Comparison of ENCODE assay signal across 14 cellular contexts in genomic region chr19:14437578-14438140, GRCh38. TPM values are rescaled to one million over a fixed set of nuclear protein-coding genes. Genes with fewer than 3 reads are reported as not detected.
A peak's percentile ranks its signal among the peaks of the same experiment; 100 is the strongest.
DNase-seq lines count a peak whose midpoint lies in the region; ATAC-seq and TF ChIP-seq lines count a peak whose summit lies in the region.
"Had no signal": no experiment of that assay in that cellular context is flagged by ENCODE, and none has a peak within 500 bp of the region (broad histone marks: within the 10 kb centered on the region; RNA-seq: fewer than 3 reads in every experiment).

No MANE protein-coding gene starts in this region.

- H3K4me1 ChIP-seq in CD4-positive, alpha-beta memory T cell (ENCODE audit: insufficient read depth, low read length) = peaks cover 58% of the 10 kb centered on the region
- peaks cover 41 to 42% of the 10 kb centered on the region in 2 donors for H3K4me1 ChIP-seq in naive thymus-derived CD4-positive, alpha-beta T cell (ENCODE audit: control insufficient read depth in 2 of 2, insufficient read depth in 2 of 2, low read length in 2 of 2)
- peaks cover 5% of the 10 kb centered on the region for H3K4me1 ChIP-seq in prostate gland (replicated peaks)

- no peak for TF ChIP-seq CTCF in prostate gland (IDR thresholded peaks at IDR 0.05)

- WGBS in prostate gland = 89% methylated on average over 7 of the region's 7 CpGs

- H3K9me3 Mint-ChIP-seq in CD4-positive, alpha-beta memory T cell = no peaks in the 10 kb centered on the region
- no peaks in the 10 kb centered on the region for H3K9me3 Mint-ChIP-seq in activated CD4-positive, alpha-beta memory T cell treated with anti-CD3 and anti-CD28 coated beads, Interleukin-2, amount 10 ng/mL, durations not matched to agents 7 days and 5 days
- no peaks in the 10 kb centered on the region for H3K9me3 Mint-ChIP-seq in naive thymus-derived CD4-positive, alpha-beta T cell

- H3K4me1 Mint-ChIP-seq in CD4-positive, alpha-beta memory T cell = peaks cover 27 to 70% (median 52%) of the 10 kb centered on the region in 4 donors
- peaks cover 55% of the 10 kb centered on the region for H3K4me1 Mint-ChIP-seq in activated CD4-positive, alpha-beta memory T cell treated with anti-CD3 and anti-CD28 coated beads, Interleukin-2, amount 10 ng/mL, durations not matched to agents 7 days and 5 days
- peaks cover 31 to 72% (median 50%) of the 10 kb centered on the region in 7 donors for H3K4me1 Mint-ChIP-seq in naive thymus-derived CD4-positive, alpha-beta T cell

- H3K4me3 Mint-ChIP-seq in CD4-positive, alpha-beta memory T cell = peak overlapping the region in 6 of 8 donors; percentile 8 to 50 (median 28)
- no peak overlapping the region for H3K4me3 Mint-ChIP-seq in activated CD4-positive, alpha-beta memory T cell treated with anti-CD3 and anti-CD28 coated beads, Interleukin-2, amount 10 ng/mL, durations not matched to agents 7 days and 5 days
- peak overlapping the region in 9 of 10 donors; percentile 15 to 58 (median 34) for H3K4me3 Mint-ChIP-seq in naive thymus-derived CD4-positive, alpha-beta T cell

- POLR2A ChIA-PET in CD4-positive, alpha-beta memory T cell (lab: Charles Lee; ENCODE audit: partially characterized antibody) = interaction anchor here (0.9 to 1.6 kb wide), 5 partner anchors 9 to 69 kb away, joined by 3 to 5 read pairs (median 4); no protein-coding TSS in a partner anchor
- POLR2A ChIA-PET in activated CD4-positive, alpha-beta memory T cell treated with anti-CD3 and anti-CD28 coated beads, Interleukin-2, amount 10 ng/mL, durations not matched to agents 7 days and 5 days (lab: Charles Lee) = interaction anchor here (0.8 to 2.5 kb wide), 6 partner anchors 13 to 56 kb away, joined by 3 to 16 read pairs (median 4); partner anchors contain the start of gene ADGRE5
- POLR2A ChIA-PET in naive thymus-derived CD4-positive, alpha-beta T cell (lab: Charles Lee) = interaction anchor here (0.5 to 7.0 kb wide), 6 partner anchors 19 to 209 kb away, joined by 3 to 37 read pairs (median 4); partner anchors contain the start of gene DDX39A

- H3K9me3 ChIP-seq in CD4-positive, alpha-beta memory T cell (ENCODE audit: control insufficient read depth in 1 of 2, low read length in 2 of 2) = no peaks in the 10 kb centered on the region
- no peaks in the 10 kb centered on the region for H3K9me3 ChIP-seq in naive thymus-derived CD4-positive, alpha-beta T cell (ENCODE audit: control insufficient read depth in 2 of 3, low read length in 3 of 3)
- H3K9me3 ChIP-seq in prostate gland = no peaks in the 10 kb centered on the region
- H3K9me3 ChIP-seq: breast epithelium, tibial artery had no signal

- ATAC-seq in naive thymus-derived CD4-positive, alpha-beta T cell = no peak
- ATAC-seq: esophagus mucosa had no signal

- H3K27me3 Mint-ChIP-seq in CD4-positive, alpha-beta memory T cell = no peaks in the 10 kb centered on the region
- no peaks in the 10 kb centered on the region for H3K27me3 Mint-ChIP-seq in activated CD4-positive, alpha-beta memory T cell treated with anti-CD3 and anti-CD28 coated beads, Interleukin-2, amount 10 ng/mL, durations not matched to agents 7 days and 5 days
- H3K27me3 Mint-ChIP-seq in naive thymus-derived CD4-positive, alpha-beta T cell = no peaks in the 10 kb centered on the region

- CTCF ChIA-PET in CD4-positive, alpha-beta memory T cell (lab: Charles Lee; ENCODE audit: partially characterized antibody) = interaction anchor here (0.8 to 1.8 kb wide), 7 partner anchors 13 to 301 kb away, joined by 3 to 8 read pairs (median 4); partner anchors contain the start of gene ASF1B
- CTCF ChIA-PET in activated CD4-positive, alpha-beta memory T cell treated with anti-CD3 and anti-CD28 coated beads, Interleukin-2, amount 10 ng/mL, durations not matched to agents 7 days and 5 days (lab: Charles Lee) = interaction anchor here (0.9 to 1.6 kb wide), 4 partner anchors 10 to 301 kb away, joined by 3 to 8 read pairs (median 4); partner anchors contain the start of gene ASF1B
- CTCF ChIA-PET in naive thymus-derived CD4-positive, alpha-beta T cell (lab: Charles Lee) = interaction anchor here (0.7 to 1.2 kb wide), 3 partner anchors 9 to 68 kb away, joined by 3 to 4 read pairs (median 3); no protein-coding TSS in a partner anchor

- intact Hi-C loops in CD4-positive, alpha-beta memory T cell (cut with micrococcal nuclease) = no loop called here
- intact Hi-C loops in naive thymus-derived CD4-positive, alpha-beta T cell (cut with micrococcal nuclease) = no loop called here
- intact Hi-C loops in prostate gland (cut with DNase I) = no loop called here

- H3K27ac Mint-ChIP-seq in CD4-positive, alpha-beta memory T cell = peak overlapping the region; percentile 16 to 82 (median 71)
- peak overlapping the region; percentile 31 for H3K27ac Mint-ChIP-seq in activated CD4-positive, alpha-beta memory T cell treated with anti-CD3 and anti-CD28 coated beads, Interleukin-2, amount 10 ng/mL, durations not matched to agents 7 days and 5 days
- peak overlapping the region in 8 of 9 donors; percentile 28 to 96 (median 70) for H3K27ac Mint-ChIP-seq in naive thymus-derived CD4-positive, alpha-beta T cell

- no peak for DNase-seq in CD4-positive, alpha-beta memory T cell
- peak; percentile 33 for DNase-seq in Daoy (ENCODE audit: low read depth)
- DNase-seq in activated CD4-positive, alpha-beta memory T cell treated with anti-CD3 and anti-CD28 coated beads, Interleukin-2, amount 10 ng/mL, durations not matched to agents 7 days and 5 days = no peak
- no peak for DNase-seq in naive thymus-derived CD4-positive, alpha-beta T cell
- no peak for DNase-seq in prostate gland (ENCODE audit: low spot score)
- DNase-seq in amniotic stem cell (lab: John Stamatoyannopoulos, UW) = no peak
- no peak for DNase-seq in NCI-H748 (lab: John Stamatoyannopoulos, UW; ENCODE audit: unreplicated experiment)
- DNase-seq: activated gamma-delta T cell treated with Interleukin-2 at 50 U/mL for 16 hours, KBM-7, NCI-H1092 treated with DMSO at 0.1 percent for 48 hours, tibial artery had no signal

- no peaks in the 10 kb centered on the region for H3K27me3 ChIP-seq in CD4-positive, alpha-beta memory T cell (ENCODE audit: insufficient read depth, low read length)
- no peaks in the 10 kb centered on the region for H3K27me3 ChIP-seq in naive thymus-derived CD4-positive, alpha-beta T cell (ENCODE audit: control insufficient read depth in 2 of 2, insufficient read depth in 2 of 2, low read length in 2 of 2)
- H3K27me3 ChIP-seq in prostate gland (replicated peaks; ENCODE audit: insufficient read depth) = no peaks in the 10 kb centered on the region
- H3K27me3 ChIP-seq: breast epithelium, tibial artery had no signal

- peaks cover 13 to 25% of the 10 kb centered on the region in 2 donors for H3K36me3 Mint-ChIP-seq in CD4-positive, alpha-beta memory T cell
- peaks cover 24% of the 10 kb centered on the region for H3K36me3 Mint-ChIP-seq in activated CD4-positive, alpha-beta memory T cell treated with anti-CD3 and anti-CD28 coated beads, Interleukin-2, amount 10 ng/mL, durations not matched to agents 7 days and 5 days (ENCODE audit: low read depth)
- H3K36me3 Mint-ChIP-seq in naive thymus-derived CD4-positive, alpha-beta T cell = peaks cover 0 to 19% (median 10%) of the 10 kb centered on the region in 5 donors

- H3K27ac ChIP-seq in CD4-positive, alpha-beta memory T cell (ENCODE audit: low read depth, low read length) = no peak overlapping the region
- peak overlapping the region; percentile 26 for H3K27ac ChIP-seq in naive thymus-derived CD4-positive, alpha-beta T cell (ENCODE audit: low read depth, low read length)
- no peak overlapping the region for H3K27ac ChIP-seq in prostate gland
- H3K27ac ChIP-seq: breast epithelium, tibial artery had no signal

- no peak for TF ChIP-seq POLR2A in prostate gland (IDR thresholded peaks at IDR 0.05)

- no peak overlapping the region for H3K4me3 ChIP-seq in CD4-positive, alpha-beta memory T cell (ENCODE audit: low read length in 2 of 2)
- no peak overlapping the region for H3K4me3 ChIP-seq in naive thymus-derived CD4-positive, alpha-beta T cell (ENCODE audit: low read length)
- no peak overlapping the region for H3K4me3 ChIP-seq in prostate gland
- H3K4me3 ChIP-seq: breast epithelium, smooth muscle cell, tibial artery had no signal

- H3K36me3 ChIP-seq in CD4-positive, alpha-beta memory T cell (ENCODE audit: insufficient read depth, low read length) = peaks cover 8% of the 10 kb centered on the region
- H3K36me3 ChIP-seq in naive thymus-derived CD4-positive, alpha-beta T cell (ENCODE audit: control insufficient read depth in 2 of 3, insufficient read depth in 3 of 3, low read length in 3 of 3) = peaks cover 0 to 13% (median 8%) of the 10 kb centered on the region in 3 experiments
- peaks cover 0 to 6% of the 10 kb centered on the region in 2 donors for H3K36me3 ChIP-seq in prostate gland
- H3K36me3 ChIP-seq: breast epithelium had no signal

RNA-seq across cellular contexts. Expression of gene PKN1, which starts 4.6 kb away (rescaled TPM):
- 100 to 1,000 TPM; 189 to 205 TPM for total RNA-seq in CD4-positive, alpha-beta memory T cell
- polyA plus RNA-seq in CD4-positive, alpha-beta memory T cell = 10 to 100 TPM; 41.5 to 87.6 TPM
- total RNA-seq in Daoy (2014; rRNA removed; shearing (Covaris generic)) = 52.6 and 59.2 TPM in 2 replicates
- total RNA-seq in activated CD4-positive, alpha-beta memory T cell treated with anti-CD3 and anti-CD28 coated beads, Interleukin-2, amount 10 ng/mL, durations not matched to agents 7 days and 5 days = 100 to 1,000 TPM; 219 to 232 TPM
- 100 to 1,000 TPM; 194 to 211 (median 206) TPM for total RNA-seq in naive thymus-derived CD4-positive, alpha-beta T cell
- 10 to 100 TPM; 47.2 to 88.2 TPM for polyA plus RNA-seq in naive thymus-derived CD4-positive, alpha-beta T cell
- total RNA-seq in prostate gland = 100 to 1,000 TPM in 1 of 2 donors, 10 to 100 TPM in 1; 54.3 to 255 TPM

RNA-seq across cellular contexts. Expression of gene DDX39A, which starts 18.5 kb away (rescaled TPM):
- 100 to 1,000 TPM; 148 TPM for total RNA-seq in CD4-positive, alpha-beta memory T cell
- polyA plus RNA-seq in CD4-positive, alpha-beta memory T cell = 100 to 1,000 TPM in 1 of 2 donors, 10 to 100 TPM in 1; 95.0 to 145 TPM
- 207 and 210 TPM in 2 replicates for total RNA-seq in Daoy (2014; rRNA removed; shearing (Covaris generic))
- total RNA-seq in activated CD4-positive, alpha-beta memory T cell treated with anti-CD3 and anti-CD28 coated beads, Interleukin-2, amount 10 ng/mL, durations not matched to agents 7 days and 5 days = 100 to 1,000 TPM; 233 to 234 TPM
- 100 to 1,000 TPM; 135 to 288 (median 215) TPM for total RNA-seq in naive thymus-derived CD4-positive, alpha-beta T cell
- 100 to 1,000 TPM in 1 of 2 donors, 10 to 100 TPM in 1; 98.6 to 134 TPM for polyA plus RNA-seq in naive thymus-derived CD4-positive, alpha-beta T cell
- 100 to 1,000 TPM in 1 of 2 donors, 10 to 100 TPM in 1; 64.9 to 121 TPM for total RNA-seq in prostate gland

RNA-seq across cellular contexts. Expression of gene PTGER1, which starts 37.5 kb away (rescaled TPM):
- not detected for total RNA-seq in CD4-positive, alpha-beta memory T cell
- not detected for polyA plus RNA-seq in CD4-positive, alpha-beta memory T cell
- total RNA-seq in Daoy (2014; rRNA removed; shearing (Covaris generic)) = not detected in 2 replicates
- total RNA-seq in activated CD4-positive, alpha-beta memory T cell treated with anti-CD3 and anti-CD28 coated beads, Interleukin-2, amount 10 ng/mL, durations not matched to agents 7 days and 5 days = 1 to 10 TPM in 1 of 2 experiments, under 1 TPM in 1; 0.93 to 1.3 TPM
- under 1 TPM in 1 of 5 experiments, not detected in 4; 0.46 TPM for total RNA-seq in naive thymus-derived CD4-positive, alpha-beta T cell
- not detected for polyA plus RNA-seq in naive thymus-derived CD4-positive, alpha-beta T cell
- total RNA-seq in prostate gland = 1 to 10 TPM in 1 of 2 donors, not detected in 1; 1.0 TPM

RNA-seq across cellular contexts. Expression of gene ADGRE5, which starts 56.4 kb away (rescaled TPM):
- 100 to 1,000 TPM; 170 to 173 TPM for total RNA-seq in CD4-positive, alpha-beta memory T cell
- 100 to 1,000 TPM; 211 to 275 TPM for polyA plus RNA-seq in CD4-positive, alpha-beta memory T cell
- 19.3 and 22.6 TPM in 2 replicates for total RNA-seq in Daoy (2014; rRNA removed; shearing (Covaris generic))
- total RNA-seq in activated CD4-positive, alpha-beta memory T cell treated with anti-CD3 and anti-CD28 coated beads, Interleukin-2, amount 10 ng/mL, durations not matched to agents 7 days and 5 days = 100 to 1,000 TPM; 293 to 299 TPM
- 1,000 to 10,000 TPM in 1 of 5 experiments, 100 to 1,000 TPM in 4; 128 to 1,529 (median 215) TPM for total RNA-seq in naive thymus-derived CD4-positive, alpha-beta T cell
- polyA plus RNA-seq in naive thymus-derived CD4-positive, alpha-beta T cell = 100 to 1,000 TPM; 122 to 214 TPM
- 10 to 100 TPM; 16.3 to 42.2 TPM for total RNA-seq in prostate gland

RNA-seq across cellular contexts. Expression of gene GIPC1, which starts 58.3 kb away (rescaled TPM):
- 10 to 100 TPM; 32.3 to 33.8 TPM for total RNA-seq in CD4-positive, alpha-beta memory T cell
- polyA plus RNA-seq in CD4-positive, alpha-beta memory T cell = 10 to 100 TPM; 50.1 to 63.6 TPM
- 71.9 and 107 TPM in 2 replicates for total RNA-seq in Daoy (2014; rRNA removed; shearing (Covaris generic))
- 10 to 100 TPM; 39.8 to 40.0 TPM for total RNA-seq in activated CD4-positive, alpha-beta memory T cell treated with anti-CD3 and anti-CD28 coated beads, Interleukin-2, amount 10 ng/mL, durations not matched to agents 7 days and 5 days
- 10 to 100 TPM; 21.3 to 45.4 (median 24.7) TPM for total RNA-seq in naive thymus-derived CD4-positive, alpha-beta T cell
- polyA plus RNA-seq in naive thymus-derived CD4-positive, alpha-beta T cell = 10 to 100 TPM; 34.0 to 46.1 TPM
- total RNA-seq in prostate gland = 100 to 1,000 TPM in 1 of 2 donors, 10 to 100 TPM in 1; 71.8 to 101 TPM
